In the genomic region with DNA sequence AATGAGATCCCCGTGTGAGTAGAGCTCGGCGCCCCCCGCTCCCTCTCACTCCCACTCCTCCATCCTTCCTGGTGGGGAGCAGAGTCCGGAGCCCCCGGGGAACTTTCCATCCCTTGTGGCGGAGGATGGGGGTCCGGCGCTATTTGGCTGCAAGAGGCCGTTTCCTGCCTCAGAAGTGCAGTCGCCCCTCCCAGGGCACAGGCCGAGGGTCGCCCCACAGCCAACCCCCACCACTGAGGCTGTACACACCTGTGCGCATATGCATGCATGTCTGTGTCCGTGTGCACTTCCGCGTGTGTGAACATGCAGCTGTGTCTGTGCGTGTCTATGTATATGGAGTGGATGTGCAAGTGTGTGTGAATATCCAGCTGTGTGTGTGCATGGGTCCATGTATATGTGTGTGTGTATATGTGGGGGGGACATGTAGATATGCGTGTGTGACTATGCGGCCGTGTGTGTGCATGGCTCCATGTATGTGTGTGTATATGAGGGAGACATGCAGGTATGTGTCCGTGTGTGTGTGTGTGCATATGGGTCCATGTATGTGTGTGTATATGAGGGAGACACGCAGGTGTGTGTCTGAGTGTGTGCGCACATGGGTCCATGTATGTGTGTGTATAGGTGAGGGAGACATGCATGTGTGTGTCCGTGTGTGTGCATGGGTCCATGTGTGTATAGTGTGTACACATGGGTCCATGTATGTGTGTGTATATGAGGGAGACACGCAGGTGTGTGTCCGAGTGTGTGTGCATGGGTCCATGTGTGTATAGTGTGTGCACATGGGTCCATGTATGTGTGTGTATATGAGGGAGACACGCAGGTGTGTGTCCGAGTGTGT, we compare ENCODE assay signal across 2 cellular contexts.
TF ChIP-seq lines count a peak whose summit lies in the region.

No MANE protein-coding gene starts in this region.

TF ChIP-seq in GM12891, 5 proteins besides CTCF, POLR2A, EP300 and RAD21:
- no peak for TF ChIP-seq SPI1 (IDR thresholded peaks at IDR 0.05; ENCODE audit: low read depth, low read length)
- no peak for TF ChIP-seq TAF1 (IDR thresholded peaks at IDR 0.05; ENCODE audit: low read depth, low read length)
- no peak for TF ChIP-seq PAX5 (IDR thresholded peaks at IDR 0.05; ENCODE audit: insufficient read depth, low read length, severe bottlenecking)
- no peak for TF ChIP-seq POLR2AphosphoS5 (IDR thresholded peaks at IDR 0.05; ENCODE audit: low read depth, low read length)
- TF ChIP-seq POU2F2 (IDR thresholded peaks at IDR 0.05; ENCODE audit: low read depth, low read length): no peak

TF ChIP-seq in GM12878, 131 proteins besides CTCF, POLR2A, EP300 and RAD21:
- TF ChIP-seq DPF2 (IDR thresholded peaks at IDR 0.05): no peak
